8 cellular contexts compared by ENCODE assay signal in the genomic region with DNA sequence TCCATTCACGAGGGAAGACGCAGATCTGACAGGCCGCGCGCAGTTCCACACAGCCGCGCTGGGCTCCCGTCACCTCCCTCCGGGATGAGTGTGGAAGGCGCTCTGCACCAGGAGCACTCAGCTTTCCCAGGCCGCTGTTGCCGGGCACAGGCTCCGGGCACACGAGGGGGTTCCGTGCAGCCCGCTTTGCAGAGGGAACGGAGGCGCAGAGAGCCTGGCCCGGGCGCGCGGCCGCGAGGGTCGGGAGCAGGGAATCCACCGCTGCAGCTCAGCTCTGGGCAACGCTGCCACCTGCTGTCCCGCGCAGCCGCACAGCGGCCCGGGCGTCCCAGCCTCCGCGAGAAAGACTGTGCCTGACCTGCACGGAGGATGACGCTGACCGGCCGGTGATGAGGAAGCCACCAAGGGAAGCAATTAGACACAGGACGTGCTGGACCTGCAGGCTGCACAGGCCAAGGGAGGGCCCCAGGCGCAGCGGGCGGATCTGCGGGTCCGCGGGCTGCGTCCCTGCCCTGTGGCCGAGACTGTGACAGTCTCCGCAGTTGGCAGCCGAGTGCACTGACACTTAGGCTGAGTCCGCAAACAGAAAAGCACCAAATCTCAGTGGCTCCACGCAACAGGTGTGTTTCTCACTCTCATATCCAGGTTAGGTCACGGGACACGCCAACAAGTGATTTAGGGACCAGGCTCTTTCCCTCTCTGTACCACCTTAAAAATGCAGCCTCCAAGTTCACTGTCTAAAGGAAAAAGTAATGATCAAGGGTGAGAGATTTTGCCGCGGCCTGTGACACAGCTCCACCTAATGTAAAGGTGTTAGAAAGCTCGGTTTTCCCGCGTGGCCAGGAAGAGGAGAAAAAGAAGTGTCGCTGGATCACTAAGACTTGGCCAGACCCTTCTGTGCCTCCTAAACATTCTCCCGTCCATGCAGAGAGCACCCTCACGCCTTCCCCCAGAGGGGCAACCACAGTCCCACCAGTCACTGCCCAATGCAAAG.
A peak's percentile ranks its signal among the peaks of the same experiment; 100 is the strongest.
DNase-seq lines count a peak whose midpoint lies in the region; ATAC-seq and TF ChIP-seq lines count a peak whose summit lies in the region.

No MANE protein-coding gene starts in this region.

- no peak for TF ChIP-seq POLR2A in GM18505 (IDR thresholded peaks at IDR 0.05; ENCODE audit: borderline replicate concordance, extremely low read depth, insufficient read depth, insufficient read length)

- peaks cover 3% of the 10 kb centered on the region for H3K9me3 Mint-ChIP-seq in stimulated activated naive CD8-positive, alpha-beta T cell treated with anti-CD3 and anti-CD28 coated beads, Interleukin-15, Interleukin-2, amounts not matched to agents 100 ng/mL and 50 ng/mL, for 24 hours

- no peak overlapping the region for H3K27ac Mint-ChIP-seq in stimulated activated naive CD8-positive, alpha-beta T cell treated with anti-CD3 and anti-CD28 coated beads, Interleukin-15, Interleukin-2, amounts not matched to agents 100 ng/mL and 50 ng/mL, for 24 hours

- peak; percentile 76 for DNase-seq in AG20443 (ENCODE audit: low spot score)
- peak; percentile 62 for DNase-seq in NCI-H774 (lab: John Stamatoyannopoulos, UW)
- peak in 53 of 61 donors; percentile 9 to 76 (median 51) for DNase-seq in caudate nucleus (lab: John Stamatoyannopoulos, UW)
- DNase-seq in left colon = peak; percentile 61 to 80
- no peak for DNase-seq in T-helper 9 cell

- peaks cover 5% of the 10 kb centered on the region for H3K4me1 Mint-ChIP-seq in stimulated activated naive CD8-positive, alpha-beta T cell treated with anti-CD3 and anti-CD28 coated beads, Interleukin-15, Interleukin-2, amounts not matched to agents 100 ng/mL and 50 ng/mL, for 24 hours (ENCODE audit: low read depth)

- no peak overlapping the region for H3K27ac ChIP-seq in caudate nucleus (ENCODE audit: low read depth, low read length)

- no peaks in the 10 kb centered on the region for H3K36me3 Mint-ChIP-seq in stimulated activated naive CD8-positive, alpha-beta T cell treated with anti-CD3 and anti-CD28 coated beads, Interleukin-15, Interleukin-2, amounts not matched to agents 100 ng/mL and 50 ng/mL, for 24 hours (ENCODE audit: low read depth)

- ATAC-seq in GM18505 (IDR thresholded peaks at IDR 0.05; ENCODE audit: unreplicated experiment) (peak; percentile 86), HG03060 (IDR thresholded peaks at IDR 0.05; ENCODE audit: low read depth, unreplicated experiment) (peak; percentile 68), left colon (peak; percentile 93)

- H3K4me3 Mint-ChIP-seq in stimulated activated naive CD8-positive, alpha-beta T cell treated with anti-CD3 and anti-CD28 coated beads, Interleukin-15, Interleukin-2, amounts not matched to agents 100 ng/mL and 50 ng/mL, for 24 hours = peak overlapping the region; percentile 17

- intact Hi-C loops in left colon (cut with DNase I, micrococcal nuclease) = no loop called here

- peaks cover 34% of the 10 kb centered on the region for H3K27me3 Mint-ChIP-seq in stimulated activated naive CD8-positive, alpha-beta T cell treated with anti-CD3 and anti-CD28 coated beads, Interleukin-15, Interleukin-2, amounts not matched to agents 100 ng/mL and 50 ng/mL, for 24 hours
